In genomic region chr13:73136776-73137175, GRCh38 we compare ENCODE assay signal across 9 cellular contexts.
"Had no signal": no experiment of that assay in that cellular context is flagged by ENCODE, and none has a peak within 500 bp of the region (broad histone marks: within the 10 kb centered on the region; RNA-seq: fewer than 3 reads in every experiment).

No MANE protein-coding gene starts in this region.

- H3K4me3 ChIP-seq: testis had no signal

- DNase-seq: activated CD4-positive, alpha-beta T cell treated with anti-CD3 and anti-CD28 coated beads, Interleukin-2, amount 50 U/mL, for 1 hour; activated naive CD4-positive, alpha-beta T cell treated with anti-CD3 and anti-CD28 coated beads, Interleukin-2, amount 10 ng/mL, durations not matched to agents 7 days and 5 days; activated T-cell treated with anti-CD3 and anti-CD28 coated beads for 4 hours; endodermal cell; mammary epithelial cell; nephron progenitor cell; stimulated activated CD4-positive, alpha-beta T cell treated with anti-CD3 and anti-CD28 coated beads, Interleukin-4, amount 100 ng/mL, for 24 hours; stimulated activated naive CD8-positive, alpha-beta T cell treated with anti-CD3 and anti-CD28 coated beads, Interleukin-15, amount 100 ng/mL, for 72 hours; testis had no signal

- H3K27me3 ChIP-seq: testis had no signal

- H3K9me3 ChIP-seq: testis had no signal

- ATAC-seq: stimulated activated naive CD8-positive, alpha-beta T cell treated with anti-CD3 and anti-CD28 coated beads, Interleukin-15, amount 100 ng/mL, for 72 hours had no signal

- H3K27ac ChIP-seq: testis had no signal
